In the genomic region with DNA sequence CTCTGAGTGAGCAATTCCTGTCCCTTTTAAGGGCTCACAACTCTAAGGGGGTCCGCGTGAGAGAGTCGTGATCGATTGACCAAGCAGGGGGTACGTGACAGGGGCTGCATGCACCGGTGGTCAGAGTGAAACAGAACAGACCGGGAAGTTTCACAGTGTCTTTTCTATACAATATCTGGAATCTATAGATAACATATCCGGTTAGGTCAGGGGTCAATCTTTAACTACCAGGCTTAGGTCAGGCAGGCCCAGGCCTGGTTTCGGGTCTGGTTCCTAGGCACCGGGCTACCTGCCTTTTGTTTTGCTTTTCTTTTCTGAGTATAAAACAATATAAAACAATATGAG, we compare ENCODE assay signal across 6 cellular contexts. TPM values are rescaled to one million over a fixed set of nuclear protein-coding genes. Genes with fewer than 3 reads are reported as not detected.
"Had no signal": no experiment of that assay in that cellular context is flagged by ENCODE, and none has a peak within 500 bp of the region (broad histone marks: within the 10 kb centered on the region; RNA-seq: fewer than 3 reads in every experiment).

No MANE protein-coding gene starts in this region.

RNA-seq across cellular contexts. Expression of a gene that starts 35.3 kb away (rescaled TPM):
- total RNA-seq: ascending aorta, dermis blood vessel endothelial cell, left lobe of liver, lung microvascular endothelial cell, sigmoid colon, thoracic aorta had no signal
